In genomic region chr6:129114992-129115391, GRCh38 we compare ENCODE assay signal across 24 cellular contexts.
"Had no signal": no experiment of that assay in that cellular context is flagged by ENCODE, and none has a peak within 500 bp of the region (broad histone marks: within the 10 kb centered on the region; RNA-seq: fewer than 3 reads in every experiment).

No MANE protein-coding gene starts in this region.

- H3K9me3 ChIP-seq: body of pancreas, esophagus squamous epithelium, lower lobe of right lung, mucosa of descending colon, right lobe of liver, stomach, uterus had no signal

- H3K27me3 ChIP-seq: body of pancreas, esophagus squamous epithelium, right lobe of liver, stomach, uterus had no signal

- DNase-seq: activated CD4-positive, alpha-beta memory T cell treated with anti-CD3 and anti-CD28 coated beads, Interleukin-2, amount 10 ng/mL, durations not matched to agents 7 days and 5 days; activated CD4-positive, alpha-beta T cell treated with anti-CD3 and anti-CD28 coated beads, Interleukin-2, amount 10 ng/mL, durations not matched to agents 24 days and 14 days; activated effector memory CD4-positive, alpha-beta T cell treated with Interleukin-2 at 50 U/mL for 16 hours; activated naive CD4-positive, alpha-beta T cell treated with anti-CD3 and anti-CD28 coated beads for 36 hours; activated naive CD8-positive, alpha-beta T cell treated with anti-CD3 and anti-CD28 coated beads, Interleukin-2, amount 10 ng/mL, durations not matched to agents 7 days and 5 days; activated T-cell treated with anti-CD3 and anti-CD28 coated beads, Interleukin-2, amount 50 U/mL, for 72 hours; anterior cingulate cortex; body of pancreas; endodermal cell; esophagus squamous epithelium; foreskin melanocyte; glutamatergic neuron; hypothalamus; lower lobe of right lung; mesendoderm; mucosa of descending colon; nephron progenitor cell; right lobe of liver; stimulated activated CD4-positive, alpha-beta T cell treated with anti-CD3 and anti-CD28 coated beads, Interleukin-15, amount 100 ng/mL, for 24 hours; stomach; uterus had no signal

- H3K4me1 ChIP-seq: body of pancreas, esophagus squamous epithelium, parathyroid adenoma, right lobe of liver, uterus had no signal

- H3K4me3 ChIP-seq: body of pancreas, coronary artery, esophagus squamous epithelium, lower lobe of right lung, mucosa of descending colon, right lobe of liver, skin epidermis, stomach, uterus had no signal

- H3K27ac ChIP-seq: body of pancreas, esophagus squamous epithelium, lower lobe of right lung, parathyroid adenoma, right lobe of liver had no signal

- H3K36me3 ChIP-seq: esophagus squamous epithelium, lower lobe of right lung, right lobe of liver, stomach, uterus had no signal
